Comparison of ENCODE assay signal across 22 cellular contexts in the genomic region with DNA sequence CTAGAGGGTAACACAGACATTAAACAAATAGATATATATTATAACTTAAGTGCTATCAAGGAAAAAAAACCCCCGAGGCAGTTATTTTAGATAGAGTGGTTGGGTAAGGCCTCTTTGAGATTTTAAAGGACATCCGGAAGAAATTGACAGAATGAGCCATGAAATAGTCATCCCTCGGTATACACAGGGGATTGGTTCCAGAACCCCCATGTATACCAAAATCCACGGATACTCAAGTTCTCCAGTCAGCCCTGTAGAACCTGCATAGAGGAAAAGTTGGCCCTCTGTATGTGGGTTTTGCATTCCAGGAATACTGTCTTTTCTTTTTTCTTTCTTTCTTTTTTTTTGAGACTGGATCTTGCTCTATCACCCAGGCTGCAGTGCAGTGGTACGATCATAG.
"Had no signal": no experiment of that assay in that cellular context is flagged by ENCODE, and none has a peak within 500 bp of the region (broad histone marks: within the 10 kb centered on the region; RNA-seq: fewer than 3 reads in every experiment).

No MANE protein-coding gene starts in this region.

- H3K9me3 ChIP-seq: colonic mucosa, testis had no signal

- H3K4me3 ChIP-seq: colonic mucosa, left ventricle myocardium inferior, lung, psoas muscle, spleen, testis, tibial nerve had no signal

- H3K36me3 ChIP-seq: colonic mucosa, left ventricle myocardium inferior, spleen had no signal

- DNase-seq: colonic mucosa; dermis blood vessel endothelial cell; erythroblast; foreskin keratinocyte; kidney; left cardiac atrium; left ventricle myocardium inferior; mesenchymal stem cell; midbrain; occipital lobe; psoas muscle; retina; spleen; stimulated activated CD4-positive, alpha-beta T cell treated with anti-CD3 and anti-CD28 coated beads, Interleukin-2, amount 100 ng/mL, for 24 hours; stimulated activated CD4-positive, alpha-beta T cell treated with anti-CD3 and anti-CD28 coated beads, Interleukin-4, amount 100 ng/mL, for 4 hours; stimulated activated naive B cell treated with anti-CD40 and anti-IgM and Interleukin-4, amounts not matched to agents 10 μg/mL and 1 μg/mL and 100 μg/mL, for 72 hours; stimulated activated naive CD8-positive, alpha-beta T cell treated with anti-CD3 and anti-CD28 coated beads, Interleukin-15, amount 100 ng/mL, for 72 hours; testis had no signal

- H3K27ac ChIP-seq: colonic mucosa, foreskin keratinocyte, left ventricle myocardium inferior, psoas muscle, spleen, testis, tibial nerve had no signal

- FAIRE-seq: endothelial cell of umbilical vein, kidney had no signal

- H3K27me3 Mint-ChIP-seq: stimulated activated naive B cell treated with anti-CD40 and anti-IgM and Interleukin-4, amounts not matched to agents 10 μg/mL and 1 μg/mL and 100 μg/mL, for 72 hours; stimulated activated naive CD8-positive, alpha-beta T cell treated with anti-CD3 and anti-CD28 coated beads, Interleukin-15, amount 100 ng/mL, for 72 hours had no signal

- H3K27ac Mint-ChIP-seq: stimulated activated naive B cell treated with anti-CD40 and anti-IgM and Interleukin-4, amounts not matched to agents 10 μg/mL and 1 μg/mL and 100 μg/mL, for 72 hours had no signal

- H3K4me1 ChIP-seq: colonic mucosa, foreskin keratinocyte, testis had no signal

- H3K27me3 ChIP-seq: colonic mucosa, foreskin keratinocyte, spleen, testis, tibial nerve had no signal

- ATAC-seq: foreskin keratinocyte; left cardiac atrium; psoas muscle; sciatic nerve; stimulated activated naive B cell treated with anti-CD40 and anti-IgM and Interleukin-4, amounts not matched to agents 10 μg/mL and 1 μg/mL and 100 μg/mL, for 72 hours; stimulated activated naive CD8-positive, alpha-beta T cell treated with anti-CD3 and anti-CD28 coated beads, Interleukin-15, amount 100 ng/mL, for 72 hours had no signal
